In genomic region chr14:94598816-94599655, GRCh38 we compare ENCODE assay signal across 8 cellular contexts. TPM values are rescaled to one million over a fixed set of nuclear protein-coding genes. Genes with fewer than 3 reads are reported as not detected.
DNase-seq lines count a peak whose midpoint lies in the region; ATAC-seq and TF ChIP-seq lines count a peak whose summit lies in the region.

No MANE protein-coding gene starts in this region.

- peak overlapping the region; percentile 60 to 85 for H3K27ac ChIP-seq in prostate gland

- TF ChIP-seq CTCF in prostate gland (IDR thresholded peaks at IDR 0.05), result peak in 2 of 4 experiments; percentile 29 to 45

- TF ChIP-seq POLR2A in prostate gland (IDR thresholded peaks at IDR 0.05), result no peak

- H3K27me3 ChIP-seq in prostate gland (replicated peaks; ENCODE audit: insufficient read depth), result no peaks in the 10 kb centered on the region

- WGBS in prostate gland, result 52% methylated on average over 11 of the region's 11 CpGs

- intact Hi-C loops in head of caudate nucleus (cut with DNase I), result no loop called here
- intact Hi-C loops in prostate gland (cut with DNase I), result no loop called here

- H3K4me3 ChIP-seq in prostate gland, result no peak overlapping the region

- H3K36me3 ChIP-seq in prostate gland, result no peaks in the 10 kb centered on the region

- in situ Hi-C loops in G401 (cut with HindIII; ENCODE audit: low sequenced_read_pairs), result no loop called here

- ATAC-seq in HG03108 (IDR thresholded peaks at IDR 0.05; ENCODE audit: unreplicated experiment), result no peak

- no peaks in the 10 kb centered on the region for H3K9me3 ChIP-seq in prostate gland

- DNase-seq in G401 (ENCODE audit: low spot score) (peak; percentile 33), SW 1271 (lab: John Stamatoyannopoulos, UW) (peak; percentile 85 to 96), head of caudate nucleus (peak; percentile 18 to 90 (median 68)), prostate gland (ENCODE audit: low spot score) (peak; percentile 92), DMS53 (lab: John Stamatoyannopoulos, UW) (no peak)
- no peak for DNase-seq in stimulated activated CD4-positive, alpha-beta T cell treated with anti-CD3 and anti-CD28 coated beads, Interleukin-4, amount 100 ng/mL, for 24 hours
- no peak for DNase-seq in stimulated activated CD4-positive, alpha-beta T cell treated with anti-CD3 and anti-CD28 coated beads, Interleukin-12 subunit alpha, Interleukin-12 subunit beta, amount 100 ng/mL, for 4 hours

- peaks cover 14% of the 10 kb centered on the region for H3K4me1 ChIP-seq in prostate gland (replicated peaks)

RNA-seq across cellular contexts. Expression of gene SERPINA3, which starts 13.2 kb away (rescaled TPM):
- not detected in 2 replicates for total RNA-seq in G401 (2014; rRNA removed; shearing (Covaris generic))
- total RNA-seq in prostate gland, result 100 to 1,000 TPM; 352 to 505 TPM

RNA-seq across cellular contexts. Expression of gene SERPINA5, which starts 17.8 kb away (rescaled TPM):
- not detected in 2 replicates for total RNA-seq in G401 (2014; rRNA removed; shearing (Covaris generic))
- total RNA-seq in prostate gland, result 100 to 1,000 TPM in 1 of 2 donors, 1 to 10 TPM in 1; 2.6 to 936 TPM

RNA-seq across cellular contexts. Expression of gene SERPINA4, which starts 37.8 kb away (rescaled TPM):
- not detected in 2 replicates for total RNA-seq in G401 (2014; rRNA removed; shearing (Covaris generic))
- 1 to 10 TPM in 1 of 2 donors, not detected in 1; 2.2 TPM for total RNA-seq in prostate gland

Comparison
In these comparisons a context has a peak if more than half of its experiments do, and no peak if none do; other contexts are left out.
1. DNase-seq: peak in G401 (single experiment), SW 1271 (2 of 2), head of caudate nucleus (42 of 42) and prostate gland (single experiment); none in stimulated activated CD4-positive, alpha-beta T cell treated with anti-CD3 and anti-CD28 coated beads, Interleukin-4, amount 100 ng/mL, for 24 hours (single experiment), stimulated activated CD4-positive, alpha-beta T cell treated with anti-CD3 and anti-CD28 coated beads, Interleukin-12 subunit alpha, Interleukin-12 subunit beta, amount 100 ng/mL, for 4 hours (single experiment) and DMS53 (single experiment).
2. RNA of gene SERPINA3, which starts 13.2 kb away (total RNA-seq): 352 to 505 TPM in prostate gland; not detected in G401; every median in the first group is over 100 times any median in the second.